1 cellular context compared by ENCODE assay signal in the genomic region with DNA sequence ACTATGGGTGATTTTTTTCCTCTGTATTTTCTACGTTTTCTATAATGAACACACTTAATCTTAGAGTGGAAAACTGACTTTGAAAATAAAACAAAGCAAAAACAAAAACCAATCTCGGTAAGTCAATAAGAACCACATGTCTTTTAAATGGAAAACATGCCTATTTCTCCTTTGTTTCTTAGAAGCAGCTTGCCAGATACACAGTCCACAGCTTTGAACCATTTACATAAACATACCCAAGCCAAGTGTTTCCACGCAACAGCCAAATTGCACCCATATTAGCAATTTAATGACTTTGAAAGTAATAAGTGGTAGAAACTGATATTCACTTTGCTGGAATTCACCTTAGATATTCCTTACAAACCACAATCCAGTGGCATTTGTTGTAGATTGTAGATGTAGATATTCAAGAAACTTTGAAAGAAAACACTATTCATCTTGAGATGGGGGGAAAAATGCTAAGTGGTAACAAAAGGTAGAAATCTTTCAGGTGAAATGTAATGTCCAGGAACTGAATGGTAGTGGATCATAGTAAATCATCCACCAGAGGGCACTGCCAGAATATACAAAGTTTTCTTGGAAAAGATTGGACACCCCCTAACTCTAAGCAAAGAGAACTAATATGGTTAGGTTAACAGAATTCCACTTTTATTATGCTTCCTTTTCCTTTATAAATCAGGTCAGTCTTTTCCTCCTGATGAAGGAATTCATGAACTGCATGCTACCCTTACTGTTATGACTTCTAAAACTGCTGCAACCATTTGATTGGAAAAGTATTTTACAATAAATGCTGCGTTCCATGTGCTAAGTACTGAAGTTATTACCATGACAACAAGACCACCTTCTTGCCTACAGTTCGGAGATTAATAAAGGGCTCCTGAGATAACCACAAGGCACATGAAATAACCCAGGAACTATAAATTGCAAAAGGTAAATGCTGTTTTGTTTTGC.
TF ChIP-seq lines count a peak whose summit lies in the region.

No MANE protein-coding gene starts in this region.

TF ChIP-seq in HCT116, 20 proteins besides CTCF, POLR2A, EP300 and RAD21 (continued from another document):
- TF ChIP-seq, protein P1, sequence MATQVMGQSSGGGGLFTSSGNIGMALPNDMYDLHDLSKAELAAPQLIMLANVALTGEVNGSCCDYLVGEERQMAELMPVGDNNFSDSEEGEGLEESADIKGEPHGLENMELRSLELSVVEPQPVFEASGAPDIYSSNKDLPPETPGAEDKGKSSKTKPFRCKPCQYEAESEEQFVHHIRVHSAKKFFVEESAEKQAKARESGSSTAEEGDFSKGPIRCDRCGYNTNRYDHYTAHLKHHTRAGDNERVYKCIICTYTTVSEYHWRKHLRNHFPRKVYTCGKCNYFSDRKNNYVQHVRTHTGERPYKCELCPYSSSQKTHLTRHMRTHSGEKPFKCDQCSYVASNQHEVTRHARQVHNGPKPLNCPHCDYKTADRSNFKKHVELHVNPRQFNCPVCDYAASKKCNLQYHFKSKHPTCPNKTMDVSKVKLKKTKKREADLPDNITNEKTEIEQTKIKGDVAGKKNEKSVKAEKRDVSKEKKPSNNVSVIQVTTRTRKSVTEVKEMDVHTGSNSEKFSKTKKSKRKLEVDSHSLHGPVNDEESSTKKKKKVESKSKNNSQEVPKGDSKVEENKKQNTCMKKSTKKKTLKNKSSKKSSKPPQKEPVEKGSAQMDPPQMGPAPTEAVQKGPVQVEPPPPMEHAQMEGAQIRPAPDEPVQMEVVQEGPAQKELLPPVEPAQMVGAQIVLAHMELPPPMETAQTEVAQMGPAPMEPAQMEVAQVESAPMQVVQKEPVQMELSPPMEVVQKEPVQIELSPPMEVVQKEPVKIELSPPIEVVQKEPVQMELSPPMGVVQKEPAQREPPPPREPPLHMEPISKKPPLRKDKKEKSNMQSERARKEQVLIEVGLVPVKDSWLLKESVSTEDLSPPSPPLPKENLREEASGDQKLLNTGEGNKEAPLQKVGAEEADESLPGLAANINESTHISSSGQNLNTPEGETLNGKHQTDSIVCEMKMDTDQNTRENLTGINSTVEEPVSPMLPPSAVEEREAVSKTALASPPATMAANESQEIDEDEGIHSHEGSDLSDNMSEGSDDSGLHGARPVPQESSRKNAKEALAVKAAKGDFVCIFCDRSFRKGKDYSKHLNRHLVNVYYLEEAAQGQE (IDR thresholded peaks at IDR 0.05; ENCODE audit: low read depth) = no peak
- TF ChIP-seq EZH2 (IDR thresholded peaks at IDR 0.05) (no peak), ZNF274 (IDR thresholded peaks at IDR 0.05; ENCODE audit: low read depth, low read length) (no peak), SRF (IDR thresholded peaks at IDR 0.05; ENCODE audit: low read depth) (no peak), POLR2AphosphoS5 (IDR thresholded peaks at IDR 0.05; ENCODE audit: low read depth, low read length) (no peak), YY1 (IDR thresholded peaks at IDR 0.05; ENCODE audit: extremely low read depth, insufficient replicate concordance, low read depth, low read length) (no peak), TCF7L2 (IDR thresholded peaks at IDR 0.05; ENCODE audit: borderline replicate concordance, extremely low read depth, insufficient read depth, insufficient read length) (no peak), FOSL1 (IDR thresholded peaks at IDR 0.05; ENCODE audit: low read depth) (no peak), ZFX (IDR thresholded peaks at IDR 0.05) (no peak)
- TF ChIP-seq, protein P2, sequence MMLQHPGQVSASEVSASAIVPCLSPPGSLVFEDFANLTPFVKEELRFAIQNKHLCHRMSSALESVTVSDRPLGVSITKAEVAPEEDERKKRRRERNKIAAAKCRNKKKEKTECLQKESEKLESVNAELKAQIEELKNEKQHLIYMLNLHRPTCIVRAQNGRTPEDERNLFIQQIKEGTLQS (IDR thresholded peaks at IDR 0.05) = no peak
